In the genomic region with DNA sequence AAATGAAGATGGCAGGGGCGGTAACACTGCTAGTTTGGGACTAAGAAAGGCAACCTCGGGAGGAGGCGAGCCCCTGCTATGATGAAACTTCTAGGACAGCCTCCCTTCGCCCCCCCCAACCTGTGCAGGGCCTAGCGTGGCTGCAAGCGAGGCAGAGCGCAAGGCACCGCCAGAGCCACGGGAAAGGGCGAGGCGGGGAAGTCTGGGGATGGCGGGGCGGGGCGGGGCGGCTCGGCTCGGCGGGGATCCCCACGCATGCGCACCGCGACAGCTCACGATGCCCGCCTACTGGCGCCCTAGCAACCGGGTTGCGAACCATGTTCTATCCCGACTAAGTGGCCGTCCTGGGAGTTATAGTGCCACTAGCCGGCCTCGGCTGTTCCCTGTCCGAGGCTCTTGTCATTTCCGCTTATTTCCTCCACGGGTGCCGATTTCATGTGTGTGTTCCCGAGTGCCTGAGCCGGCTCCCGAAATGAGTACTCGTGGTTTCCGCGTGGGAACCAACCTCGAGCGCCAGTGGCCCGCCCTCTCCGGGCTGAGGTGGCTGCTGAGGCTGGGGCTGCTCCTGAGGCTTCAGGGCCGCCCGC, we compare ENCODE assay signal across 8 cellular contexts. TPM values are rescaled to one million over a fixed set of nuclear protein-coding genes. Genes with fewer than 3 reads are reported as not detected.
DNase-seq lines count a peak whose midpoint lies in the region; ATAC-seq and TF ChIP-seq lines count a peak whose summit lies in the region.

No MANE protein-coding gene starts in this region.

- H3K4me3 ChIP-seq in colonic mucosa = peak overlapping the region; percentile 69

- peak overlapping the region; percentile 82 for H3K27ac ChIP-seq in colonic mucosa

- TF ChIP-seq CTCF in colonic mucosa (IDR thresholded peaks at IDR 0.05) = no peak

- no peaks in the 10 kb centered on the region for H3K36me3 ChIP-seq in colonic mucosa

- H3K27me3 ChIP-seq in colonic mucosa = no peaks in the 10 kb centered on the region

- peak overlapping the region; percentile 73 to 78 for H3K9ac ChIP-seq in colonic mucosa (ENCODE audit: low read depth in 2 of 2, low read length in 2 of 2)

- H3K9me3 ChIP-seq in colonic mucosa = no peaks in the 10 kb centered on the region

- H3K4me1 ChIP-seq in colonic mucosa = no peaks in the 10 kb centered on the region

- ATAC-seq in GM19035 (IDR thresholded peaks at IDR 0.05; ENCODE audit: unreplicated experiment) = peak; percentile 68
- ATAC-seq in HG03354 (IDR thresholded peaks at IDR 0.05; ENCODE audit: poor library complexity, severe bottlenecking, unreplicated experiment) = peak; percentile 76
- peak; percentile 92 for ATAC-seq in left lobe of liver

- intact Hi-C loops in colonic mucosa (cut with DNase I) = no loop called here

- peak; percentile 94 for DNase-seq in AG20443 (ENCODE audit: low spot score)
- DNase-seq in NCI-H510A treated with DMSO at 0.1 percent for 48 hours (lab: John Stamatoyannopoulos, UW) = peak; percentile 76
- DNase-seq in activated CD4-positive, alpha-beta T cell treated with anti-CD3 and anti-CD28 coated beads for 48 hours = peak; percentile 77
- peak; percentile 77 for DNase-seq in colonic mucosa
- peak; percentile 79 for DNase-seq in left lobe of liver (ENCODE audit: low spot score)
- peak; percentile 64 for DNase-seq in stimulated activated CD4-positive, alpha-beta T cell treated with anti-CD3 and anti-CD28 coated beads, Interleukin-2, amount 100 ng/mL, for 4 hours (ENCODE audit: low read depth)

RNA-seq across cellular contexts. Expression of a gene that starts 28.7 kb away (rescaled TPM):
- total RNA-seq in colonic mucosa (100 to 1,000 TPM; 103 to 139 TPM), left lobe of liver (30.8 TPM)

Comparison
In these comparisons a context has a peak if more than half of its experiments do, and no peak if none do; other contexts are left out.
1. Peak in every context shown above with its lines: DNase-seq, ATAC-seq, H3K4me3 ChIP-seq and H3K27ac ChIP-seq.